In genomic region chr4:103019319-103020124, GRCh38 we compare ENCODE assay signal across 8 cellular contexts. TPM values are rescaled to one million over a fixed set of nuclear protein-coding genes. Genes with fewer than 3 reads are reported as not detected.
A peak's percentile ranks its signal among the peaks of the same experiment; 100 is the strongest.
DNase-seq lines count a peak whose midpoint lies in the region; ATAC-seq and TF ChIP-seq lines count a peak whose summit lies in the region.

A gene with protein sequence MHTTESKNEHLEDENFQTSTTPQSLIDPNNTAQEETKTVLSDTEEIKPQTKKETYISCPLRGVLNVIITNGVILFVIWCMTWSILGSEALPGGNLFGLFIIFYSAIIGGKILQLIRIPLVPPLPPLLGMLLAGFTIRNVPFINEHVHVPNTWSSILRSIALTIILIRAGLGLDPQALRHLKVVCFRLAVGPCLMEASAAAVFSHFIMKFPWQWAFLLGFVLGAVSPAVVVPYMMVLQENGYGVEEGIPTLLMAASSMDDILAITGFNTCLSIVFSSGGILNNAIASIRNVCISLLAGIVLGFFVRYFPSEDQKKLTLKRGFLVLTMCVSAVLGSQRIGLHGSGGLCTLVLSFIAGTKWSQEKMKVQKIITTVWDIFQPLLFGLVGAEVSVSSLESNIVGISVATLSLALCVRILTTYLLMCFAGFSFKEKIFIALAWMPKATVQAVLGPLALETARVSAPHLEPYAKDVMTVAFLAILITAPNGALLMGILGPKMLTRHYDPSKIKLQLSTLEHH (minus strand): TSS chr4:103019705. CDS start chr4:102991711, 27,994 bp downstream.

- peak within 1 kb of the TSS; percentile 87 to 99 for H3K9ac ChIP-seq in liver (ENCODE audit: low read depth in 1 of 2, low read length in 2 of 2)

- TF ChIP-seq RAD21 in liver (IDR thresholded peaks at IDR 0.05): peak; percentile 52 to 61

- H3K27ac ChIP-seq in liver (ENCODE audit: low read depth in 1 of 2, low read length in 2 of 2): peak within 1 kb of the TSS; percentile 79 to 86

- no peak for TF ChIP-seq CTCF in liver (IDR thresholded peaks at IDR 0.05; ENCODE audit: low read depth, low read length, missing input control)

- H3K36me3 ChIP-seq in liver (ENCODE audit: control insufficient read depth in 4 of 4, insufficient read depth in 3 of 4, low read depth in 1 of 4, low read length in 3 of 4): no peaks in the 10 kb centered on the region

- no peaks in the 10 kb centered on the region for H3K27me3 ChIP-seq in liver (ENCODE audit: control insufficient read depth in 4 of 4, insufficient read depth in 4 of 4, low read length in 3 of 4)

- peak; percentile 92 for DNase-seq in Ammon's horn (ENCODE audit: low spot score)
- peak; percentile 71 for DNase-seq in NCI-H510A treated with DMSO at 0.1 percent for 48 hours (lab: John Stamatoyannopoulos, UW)
- peak; percentile 92 for DNase-seq in activated CD4-positive, alpha-beta T cell treated with anti-CD3 and anti-CD28 coated beads, Interleukin-2, amount 50 U/mL, for 4 hours
- peak; percentile 97 for DNase-seq in dermis blood vessel endothelial cell
- DNase-seq in stimulated activated CD4-positive, alpha-beta T cell treated with anti-CD3 and anti-CD28 coated beads, Interleukin-4, amount 100 ng/mL, for 48 hours (ENCODE audit: low read depth in 2 of 2): peak; percentile 93

- peaks cover 0 to 11% (median 0%) of the 10 kb centered on the region in 4 donors for H3K4me1 ChIP-seq in liver (ENCODE audit: control insufficient read depth in 4 of 4, insufficient read depth in 4 of 4, low read length in 3 of 4)

- H3K4me3 ChIP-seq in liver (ENCODE audit: low read depth in 1 of 3, low read length in 3 of 3): peak within 1 kb of the TSS; percentile 37 to 71 (median 44)

- no peaks in the 10 kb centered on the region for H3K9me3 ChIP-seq in liver (ENCODE audit: control insufficient read depth in 4 of 4, low read length in 3 of 4)

- peak; percentile 100 for ATAC-seq in GM19035 (IDR thresholded peaks at IDR 0.05; ENCODE audit: unreplicated experiment)
- peak; percentile 99 for ATAC-seq in HG03342 (IDR thresholded peaks at IDR 0.05; ENCODE audit: unreplicated experiment)

- WGBS in liver: 2% methylated on average over 46 of the region's 46 CpGs

TF ChIP-seq in liver, 16 proteins besides CTCF, POLR2A, EP300 and RAD21:
- TF ChIP-seq SP1 (IDR thresholded peaks at IDR 0.05) (peak; percentile 92), TAF1 (conservative IDR thresholded peaks at IDR 0.05) (no peak), JUND (IDR thresholded peaks at IDR 0.05) (peak; percentile 68 to 69), GABPA (IDR thresholded peaks at IDR 0.05 in 1 of 2, conservative IDR thresholded peaks at IDR 0.05 in 1 of 2) (peak in 1 of 2 donors; percentile 75), ATF3 (IDR thresholded peaks at IDR 0.05) (peak; percentile 79), RXRA (IDR thresholded peaks at IDR 0.05) (peak; percentile 61 to 64), FOXA1 (IDR thresholded peaks at IDR 0.05) (peak; percentile 4), REST (IDR thresholded peaks at IDR 0.05) (peak; percentile 65), HNF4G (IDR thresholded peaks at IDR 0.05) (no peak), YY1 (IDR thresholded peaks at IDR 0.05) (peak; percentile 91), NR2F2 (IDR thresholded peaks at IDR 0.05) (no peak), MAX (IDR thresholded peaks at IDR 0.05) (peak; percentile 54), FOXA2 (IDR thresholded peaks at IDR 0.05) (no peak), HNF4A (conservative IDR thresholded peaks at IDR 0.05) (peak; percentile 60 to 61), EGR1 (IDR thresholded peaks at IDR 0.05; ENCODE audit: low read depth in 2 of 2) (peak; percentile 43 to 49)
- TF ChIP-seq, protein P1, sequence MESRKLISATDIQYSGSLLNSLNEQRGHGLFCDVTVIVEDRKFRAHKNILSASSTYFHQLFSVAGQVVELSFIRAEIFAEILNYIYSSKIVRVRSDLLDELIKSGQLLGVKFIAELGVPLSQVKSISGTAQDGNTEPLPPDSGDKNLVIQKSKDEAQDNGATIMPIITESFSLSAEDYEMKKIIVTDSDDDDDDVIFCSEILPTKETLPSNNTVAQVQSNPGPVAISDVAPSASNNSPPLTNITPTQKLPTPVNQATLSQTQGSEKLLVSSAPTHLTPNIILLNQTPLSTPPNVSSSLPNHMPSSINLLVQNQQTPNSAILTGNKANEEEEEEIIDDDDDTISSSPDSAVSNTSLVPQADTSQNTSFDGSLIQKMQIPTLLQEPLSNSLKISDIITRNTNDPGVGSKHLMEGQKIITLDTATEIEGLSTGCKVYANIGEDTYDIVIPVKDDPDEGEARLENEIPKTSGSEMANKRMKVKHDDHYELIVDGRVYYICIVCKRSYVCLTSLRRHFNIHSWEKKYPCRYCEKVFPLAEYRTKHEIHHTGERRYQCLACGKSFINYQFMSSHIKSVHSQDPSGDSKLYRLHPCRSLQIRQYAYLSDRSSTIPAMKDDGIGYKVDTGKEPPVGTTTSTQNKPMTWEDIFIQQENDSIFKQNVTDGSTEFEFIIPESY (IDR thresholded peaks at IDR 0.05): peak; percentile 84

RNA-seq across cellular contexts. Expression of the gene that starts here (rescaled TPM):
- 0.09 TPM in 1 of 2 replicates, not detected in the other for total RNA-seq in dermis blood vessel endothelial cell
- under 1 TPM; 0.50 to 0.51 TPM for total RNA-seq in liver
- polyA plus RNA-seq in liver: under 1 TPM in 1 of 2 donors, not detected in 1; 0.19 TPM

Comparison
In these comparisons a context has a peak if more than half of its experiments do, and no peak if none do; other contexts are left out.
1. Peak in every context shown above with its lines: DNase-seq, ATAC-seq, H3K4me3 ChIP-seq and H3K27ac ChIP-seq.
2. Peak in DNase-seq in dermis blood vessel endothelial cell; RNA of the gene not detected or under 1 TPM.